ENCODE assay signal across 17 cellular contexts in the genomic region with DNA sequence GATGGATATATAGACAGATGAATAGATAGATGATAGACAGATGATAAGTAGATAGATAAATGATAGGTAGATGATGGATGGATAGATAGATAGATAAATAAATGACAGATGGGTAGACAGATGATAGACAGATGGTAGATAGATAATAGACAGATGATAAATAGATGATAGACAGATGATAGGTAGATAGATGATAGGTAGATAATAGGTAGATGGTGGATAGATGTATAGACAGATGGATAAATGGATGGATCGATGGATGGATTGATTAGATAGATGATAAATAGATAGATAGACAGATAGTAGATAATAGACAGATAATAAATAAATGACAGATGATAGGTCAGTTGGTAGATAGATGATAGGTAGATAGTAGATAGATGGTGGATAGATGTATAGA.
A peak's percentile ranks its signal among the peaks of the same experiment; 100 is the strongest.
DNase-seq lines count a peak whose midpoint lies in the region; ATAC-seq and TF ChIP-seq lines count a peak whose summit lies in the region.
"Had no signal": no experiment of that assay in that cellular context is flagged by ENCODE, and none has a peak within 500 bp of the region (broad histone marks: within the 10 kb centered on the region; RNA-seq: fewer than 3 reads in every experiment).

No MANE protein-coding gene starts in this region.

- no peaks in the 10 kb centered on the region; the same call in 1 of the 2 replicates for H3K36me3 Mint-ChIP-seq in WTC11
- H3K36me3 Mint-ChIP-seq: CD4-positive, alpha-beta memory T cell had no signal

- POLR2A ChIA-PET in HEK293 (lab: Yijun Ruan, JAX) (no interaction called here), WTC11 (lab: Charles Lee) (no interaction called here)

- H3K4me1 Mint-ChIP-seq in WTC11: peaks cover 2% of the 10 kb centered on the region; the same call in 1 of the 2 replicates
- H3K4me1 Mint-ChIP-seq: CD4-positive, alpha-beta memory T cell; GM23338 had no signal

- no peaks in the 10 kb centered on the region for H3K9me2 ChIP-seq in neural cell (ENCODE audit: insufficient read depth, low read length)

- CTCF ChIA-PET in HEK293 (lab: Yijun Ruan, JAX): no interaction called here
- CTCF ChIA-PET in WTC11 (lab: Charles Lee): interaction anchor here (9.9 kb wide), 1 partner anchor 340 kb away, joined by 211 read pairs; no protein-coding TSS in a partner anchor

- H3K4me1 ChIP-seq in HEK293 (ENCODE audit: control insufficient read depth, insufficient read depth, low read length): no peaks in the 10 kb centered on the region

- H2AFZ ChIP-seq in neural cell (ENCODE audit: low read depth, low read length): no peak overlapping the region
- H2AFZ ChIP-seq: GM23338 had no signal

- TF ChIP-seq CTCF in HEK293 (tag by site-specific recombination; IDR thresholded peaks at IDR 0.05) (no peak), WTC11 (IDR thresholded peaks at IDR 0.05) (no peak), neural cell (IDR thresholded peaks at IDR 0.05; ENCODE audit: poor library complexity, severe bottlenecking) (no peak)

- H3K36me3 ChIP-seq in HEK293 (ENCODE audit: control insufficient read depth in 2 of 2, insufficient read depth in 1 of 2, low read length in 2 of 2): no peaks in the 10 kb centered on the region
- no peaks in the 10 kb centered on the region for H3K36me3 ChIP-seq in neural cell (ENCODE audit: insufficient read depth, low read length)
- H3K36me3 ChIP-seq: HAP-1 had no signal

- H3K27ac ChIP-seq in HEK293 (ENCODE audit: extremely low read depth, low read depth, low read length) (no peak overlapping the region), neural cell (ENCODE audit: low read length) (no peak overlapping the region)
- H3K27ac ChIP-seq: A549 had no signal

- no peaks in the 10 kb centered on the region for H3K27me3 ChIP-seq in neural cell (ENCODE audit: insufficient read depth, low read depth, low read length)

- peak; percentile 34 for TF ChIP-seq EP300 in neural cell (conservative IDR thresholded peaks at IDR 0.05; ENCODE audit: poor library complexity, severe bottlenecking)

- H3F3A ChIP-seq in neural cell (ENCODE audit: insufficient read depth, low read length, poor library complexity, severe bottlenecking): no peaks in the 10 kb centered on the region

- intact Hi-C loops in Right ventricle myocardium superior (cut with DNase I): loop anchor here (5.0 kb wide), 1 partner anchor 343 kb away; no protein-coding TSS in a partner anchor

- no peak overlapping the region for H3K4me3 Mint-ChIP-seq in WTC11
- H3K4me3 Mint-ChIP-seq: GM23338 had no signal

- no peak overlapping the region for H3K4me3 ChIP-seq in HEK293 (ENCODE audit: low read depth, low read length)
- no peak overlapping the region for H3K4me3 ChIP-seq in neural cell (ENCODE audit: low read length)
- H3K4me3 ChIP-seq: A549, GM23338, HAP-1 had no signal

- no peak for TF ChIP-seq RAD21 in neural cell (conservative IDR thresholded peaks at IDR 0.05)

- no peak overlapping the region for H3K27ac Mint-ChIP-seq in WTC11
- H3K27ac Mint-ChIP-seq: CD4-positive, alpha-beta memory T cell; GM23338 had no signal

- H3K27me3 Mint-ChIP-seq in WTC11 (ENCODE audit: low read depth): no peaks in the 10 kb centered on the region; the same call in 1 of the 2 replicates

- no peaks in the 10 kb centered on the region for H4K20me1 ChIP-seq in neural cell (ENCODE audit: insufficient read depth)

- H3K4me2 ChIP-seq in neural cell (ENCODE audit: low read length): no peak overlapping the region
- H3K4me2 ChIP-seq: A549, GM23338 had no signal

- DNase-seq in WTC11 (ENCODE audit: low spot score) (no peak), T-helper 9 cell (no peak), Right ventricle myocardium superior (no peak), DMS79 (lab: John Stamatoyannopoulos, UW) (no peak)
- DNase-seq: 8988T; C1 segment of cervical spinal cord; Calu3; CD4-positive, alpha-beta memory T cell; COR-L47; DMS53; DND-41 had no signal

- no peaks in the 10 kb centered on the region for H3K79me2 ChIP-seq in neural cell (replicated peaks; ENCODE audit: insufficient read depth, low read length)

- H3K9me3 ChIP-seq in HEK293 (ENCODE audit: control insufficient read depth, insufficient read depth, low read depth, low read length) (no peaks in the 10 kb centered on the region), neural cell (ENCODE audit: low read length) (no peaks in the 10 kb centered on the region)

- ATAC-seq in WTC11: no peak
- no peak for ATAC-seq in Right ventricle myocardium superior (ENCODE audit: poor library complexity)
- no peak for ATAC-seq in HG02798 (IDR thresholded peaks at IDR 0.05; ENCODE audit: poor library complexity, unreplicated experiment)
- ATAC-seq: A549, GM23338 had no signal

- no peak overlapping the region for H3K9ac ChIP-seq in neural cell (ENCODE audit: low read length)

- H3K9me3 Mint-ChIP-seq in WTC11: peaks cover 10% of the 10 kb centered on the region

TF ChIP-seq in HEK293, 187 proteins besides CTCF, POLR2A, EP300 and RAD21:
- TF ChIP-seq ZNF560 (tag by site-specific recombination; IDR thresholded peaks at IDR 0.05; ENCODE audit: borderline replicate concordance) (no peak), ZBTB17 (tag by site-specific recombination; IDR thresholded peaks at IDR 0.05) (peak; percentile 68; the same call in 1 of the 2 replicates), ZNF366 (tag by site-specific recombination; conservative IDR thresholded peaks at IDR 0.05) (peak; percentile 88), ZNF114 (tag by site-specific recombination; IDR thresholded peaks at IDR 0.05) (0 out of 2 replicates have a peak, but pooled peaks have one; percentile 31)
- TF ChIP-seq, protein P1, sequence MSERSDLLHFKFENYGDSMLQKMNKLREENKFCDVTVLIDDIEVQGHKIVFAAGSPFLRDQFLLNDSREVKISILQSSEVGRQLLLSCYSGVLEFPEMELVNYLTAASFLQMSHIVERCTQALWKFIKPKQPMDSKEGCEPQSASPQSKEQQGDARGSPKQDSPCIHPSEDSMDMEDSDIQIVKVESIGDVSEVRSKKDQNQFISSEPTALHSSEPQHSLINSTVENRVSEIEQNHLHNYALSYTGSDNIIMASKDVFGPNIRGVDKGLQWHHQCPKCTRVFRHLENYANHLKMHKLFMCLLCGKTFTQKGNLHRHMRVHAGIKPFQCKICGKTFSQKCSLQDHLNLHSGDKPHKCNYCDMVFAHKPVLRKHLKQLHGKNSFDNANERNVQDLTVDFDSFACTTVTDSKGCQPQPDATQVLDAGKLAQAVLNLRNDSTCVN (tag by site-specific recombination; optimal IDR thresholded peaks at IDR 0.05): peak; percentile 9
TF ChIP-seq in HEK293: peak in this region for 4.

TF ChIP-seq in WTC11, 78 proteins besides CTCF, POLR2A, EP300 and RAD21 (continues in another document):
- TF ChIP-seq, protein P2, sequence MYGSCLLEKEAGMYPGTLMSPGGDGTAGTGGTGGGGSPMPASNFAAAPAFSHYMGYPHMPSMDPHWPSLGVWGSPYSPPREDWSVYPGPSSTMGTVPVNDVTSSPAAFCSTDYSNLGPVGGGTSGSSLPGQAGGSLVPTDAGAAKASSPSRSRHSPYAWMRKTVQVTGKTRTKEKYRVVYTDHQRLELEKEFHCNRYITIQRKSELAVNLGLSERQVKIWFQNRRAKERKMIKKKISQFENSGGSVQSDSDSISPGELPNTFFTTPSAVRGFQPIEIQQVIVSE (CRISPR knock-in tag; IDR thresholded peaks at IDR 0.05; ENCODE audit: borderline replicate concordance): no peak
- TF ChIP-seq ESRRA (CRISPR knock-in tag; IDR thresholded peaks at IDR 0.05; ENCODE audit: borderline replicate concordance): no peak
- TF ChIP-seq, protein P3, sequence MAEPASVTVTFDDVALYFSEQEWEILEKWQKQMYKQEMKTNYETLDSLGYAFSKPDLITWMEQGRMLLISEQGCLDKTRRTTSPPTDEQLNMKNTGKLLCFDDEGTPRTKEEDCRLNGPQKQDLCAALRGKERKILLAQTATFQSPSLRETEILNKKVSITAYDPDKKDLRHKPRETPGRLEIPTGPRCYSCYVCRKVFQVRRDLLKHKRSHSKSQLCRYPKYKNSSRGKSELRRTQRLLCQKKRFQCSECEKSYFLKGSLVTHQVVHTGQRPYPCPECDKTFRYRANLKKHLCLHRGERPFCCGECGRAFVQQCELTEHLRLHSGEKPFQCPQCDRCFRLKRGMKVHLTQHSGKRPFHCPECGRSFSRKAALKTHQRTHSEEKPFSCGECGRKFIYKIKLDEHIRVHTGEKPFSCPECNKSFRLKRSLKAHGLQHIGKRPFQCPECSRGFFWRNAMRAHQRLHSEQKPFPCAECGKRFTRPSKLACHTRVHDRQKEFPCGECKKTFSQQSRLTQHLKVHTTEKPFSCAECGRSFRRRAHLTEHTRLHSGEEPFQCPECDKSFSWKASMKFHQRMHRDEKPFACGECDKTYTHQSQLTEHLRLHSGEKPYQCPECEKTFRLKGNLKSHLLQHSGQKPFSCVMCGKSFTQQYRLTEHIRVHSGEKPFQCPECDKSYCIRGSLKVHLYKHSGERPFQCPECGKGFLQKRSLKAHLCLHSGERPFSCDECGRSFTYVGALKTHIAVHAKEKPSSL (CRISPR knock-in tag; conservative IDR thresholded peaks at IDR 0.05): no peak

TF ChIP-seq in neural cell, 6 proteins besides CTCF, POLR2A, EP300 and RAD21 (continues in another document):
- no peak for TF ChIP-seq SMC3 (conservative IDR thresholded peaks at IDR 0.05; ENCODE audit: poor library complexity)
- TF ChIP-seq POLR2AphosphoS5 (IDR thresholded peaks at IDR 0.05): no peak
- no peak for TF ChIP-seq EZH2 (IDR thresholded peaks at IDR 0.05; ENCODE audit: borderline replicate concordance, insufficient read depth, low read length, poor library complexity, severe bottlenecking)
- TF ChIP-seq MXI1 (conservative IDR thresholded peaks at IDR 0.05; ENCODE audit: poor library complexity, severe bottlenecking): no peak
